Comparison of ENCODE assay signal across 8 cellular contexts in genomic region chr1:99849744-99850457, GRCh38.
DNase-seq lines count a peak whose midpoint lies in the region; ATAC-seq and TF ChIP-seq lines count a peak whose summit lies in the region.

AGL (plus strand) TSS chr1:99850361; CDS start chr1:99851043, 682 bp downstream.

- TF ChIP-seq CTCF in AG09319 (IDR thresholded peaks at IDR 0.05; ENCODE audit: low read depth, low read length) (no peak), coronary artery (IDR thresholded peaks at IDR 0.05) (no peak)

- peak within 1 kb of the TSS; percentile 88 to 92 for H3K27ac ChIP-seq in coronary artery

- TF ChIP-seq POLR2A in GM18951 (IDR thresholded peaks at IDR 0.05; ENCODE audit: extremely low read depth, insufficient read depth, insufficient read length): peak; percentile 96

- ATAC-seq in HG03175 (IDR thresholded peaks at IDR 0.05; ENCODE audit: unreplicated experiment): peak; percentile 99

- in situ Hi-C loops in GM18951 (cut with MboI; ENCODE audit: low sequenced_read_pairs, unreplicated experiment): no loop called here

- DNase-seq in AG09319 (ENCODE audit: extremely low read depth, low read depth) (peak; percentile 37), NCI-H510A (lab: John Stamatoyannopoulos, UW) (peak; percentile 66), coronary artery (ENCODE audit: low spot score) (peak; percentile 87), left kidney (ENCODE audit: low read depth, low spot score) (peak; percentile 95)
- peak; percentile 91 for DNase-seq in activated CD4-positive, alpha-beta T cell treated with anti-CD3 and anti-CD28 coated beads for 48 hours
- DNase-seq in stimulated activated CD4-positive, alpha-beta T cell treated with anti-CD3 and anti-CD28 coated beads, Interleukin-2, amount 100 ng/mL, for 4 hours (ENCODE audit: low read depth): peak; percentile 82

- peak within 1 kb of the TSS; percentile 85 for H3K4me3 ChIP-seq in coronary artery

Comparison
In these comparisons a context has a peak if more than half of its experiments do, and no peak if none do; other contexts are left out.
1. Peak in every context shown above with its lines: DNase-seq, ATAC-seq, H3K4me3 ChIP-seq and H3K27ac ChIP-seq.
2. DNase-seq: peak in every context shown above with its lines; median percentile 95 in left kidney; 91 in activated CD4-positive, alpha-beta T cell treated with anti-CD3 and anti-CD28 coated beads for 48 hours; 87 in coronary artery; 82 in stimulated activated CD4-positive, alpha-beta T cell treated with anti-CD3 and anti-CD28 coated beads, Interleukin-2, amount 100 ng/mL, for 4 hours; 66 in NCI-H510A; 37 in AG09319.